ENCODE assay signal across 13 cellular contexts in the genomic region with DNA sequence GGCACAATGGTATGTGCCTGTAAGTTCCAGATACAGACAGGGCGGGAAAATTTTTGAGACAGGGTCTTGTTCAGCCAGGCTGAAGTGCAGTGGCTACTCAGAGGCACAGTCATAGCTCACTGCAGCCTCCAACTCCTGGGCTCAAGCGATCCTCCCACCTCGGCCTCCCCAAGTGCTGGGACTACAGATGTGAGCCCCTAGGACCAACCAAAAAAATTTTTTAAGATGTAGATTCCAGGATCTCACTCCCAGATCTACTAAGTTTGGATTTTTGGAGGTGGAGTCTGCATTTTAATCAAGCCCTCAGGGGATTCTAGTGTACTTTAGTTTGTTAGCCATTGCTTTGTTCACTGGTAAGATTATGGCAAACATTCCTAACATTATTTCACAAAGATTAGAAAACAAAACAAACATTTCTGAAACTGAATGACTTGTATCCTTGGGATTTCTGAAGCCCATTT. TPM values are rescaled to one million over a fixed set of nuclear protein-coding genes. Genes with fewer than 3 reads are reported as not detected.
DNase-seq lines count a peak whose midpoint lies in the region; ATAC-seq and TF ChIP-seq lines count a peak whose summit lies in the region.
"Had no signal": no experiment of that assay in that cellular context is flagged by ENCODE, and none has a peak within 500 bp of the region (broad histone marks: within the 10 kb centered on the region; RNA-seq: fewer than 3 reads in every experiment).

No MANE protein-coding gene starts in this region.

- POLR2A ChIA-PET in Caco-2 (lab: Charles Lee) = no interaction called here

- ATAC-seq in RWPE2 (ENCODE audit: low read depth) = 0 out of 3 replicates have a peak, but pooled peaks have one; percentile 11

- no peaks in the 10 kb centered on the region for H3K4me1 Mint-ChIP-seq in Caco-2 (ENCODE audit: low read depth, unreplicated experiment)

- H3K4me1 ChIP-seq in Caco-2 = peaks cover 44% of the 10 kb centered on the region
- peaks cover 51% of the 10 kb centered on the region for H3K4me1 ChIP-seq in RWPE2 (ENCODE audit: insufficient read depth, poor library complexity, severe bottlenecking)
- H3K4me1 ChIP-seq in osteoblast (ENCODE audit: insufficient read depth, low read length) = peaks cover 21% of the 10 kb centered on the region

- H3K27ac Mint-ChIP-seq in Caco-2 (ENCODE audit: unreplicated experiment) = peak overlapping the region; percentile 74

- peak overlapping the region; percentile 5 for H3K4me2 ChIP-seq in osteoblast (ENCODE audit: insufficient read depth, low read length)

- CTCF ChIA-PET in Caco-2 (lab: Charles Lee) = no interaction called here

- no peaks in the 10 kb centered on the region for H3K79me2 ChIP-seq in osteoblast (ENCODE audit: insufficient read depth, low read length)

- H3K27ac ChIP-seq in RWPE2 (ENCODE audit: poor library complexity, severe bottlenecking) = peak overlapping the region; percentile 79
- peak overlapping the region; percentile 51 for H3K27ac ChIP-seq in osteoblast (ENCODE audit: low read depth, low read length)
- H3K27ac ChIP-seq: vagina had no signal

- no peak overlapping the region for H2AFZ ChIP-seq in osteoblast (ENCODE audit: low read length)

- H3K27me3 ChIP-seq in Caco-2 (replicated peaks; ENCODE audit: control insufficient read depth, insufficient read depth, low read length) (no peaks in the 10 kb centered on the region), RWPE2 (ENCODE audit: insufficient read depth, poor library complexity, severe bottlenecking) (no peaks in the 10 kb centered on the region), osteoblast (ENCODE audit: insufficient read depth, low read length) (no peaks in the 10 kb centered on the region)
- H3K27me3 ChIP-seq: BE2C, vagina had no signal

- H3K4me3 Mint-ChIP-seq in Caco-2 (ENCODE audit: unreplicated experiment) = peak overlapping the region; percentile 48

- DNase-seq in Caco-2 = peak in 1 of 2 experiments; percentile 57
- no peak for DNase-seq in RWPE2 (ENCODE audit: low spot score)
- peak; percentile 49 for DNase-seq in fibroblast of gingiva (ENCODE audit: low read depth)
- no peak for DNase-seq in osteoblast (ENCODE audit: insufficient read length, low spot score, missing footprints)
- no peak for DNase-seq in NCI-H2081 (lab: John Stamatoyannopoulos, UW)
- DNase-seq in 8988T = no peak
- no peak for DNase-seq in stimulated activated CD4-positive, alpha-beta T cell treated with anti-CD3 and anti-CD28 coated beads, Interleukin-2, amount 100 ng/mL, for 48 hours
- no peak for DNase-seq in NK-92 (lab: John Stamatoyannopoulos, UW; ENCODE audit: unreplicated experiment)
- DNase-seq: activated CD8-positive, alpha-beta memory T cell treated with anti-CD3 and anti-CD28 coated beads, Interleukin-2, amount 50 U/mL, for 4 hours; BE2C; GDM1; MM.1S had no signal

- no peak for TF ChIP-seq CTCF in Caco-2 (IDR thresholded peaks at IDR 0.05; ENCODE audit: insufficient read depth in 1 of 2, low read depth in 1 of 2, low read length in 1 of 2, severe bottlenecking in 1 of 2, unreplicated experiment in 1 of 2)
- no peak for TF ChIP-seq CTCF in RWPE2 (IDR thresholded peaks at IDR 0.05; ENCODE audit: poor library complexity, severe bottlenecking)
- no peak for TF ChIP-seq CTCF in osteoblast (IDR thresholded peaks at IDR 0.05; ENCODE audit: extremely low read depth, low read depth, low read length)

- H3K36me3 Mint-ChIP-seq in Caco-2 (ENCODE audit: insufficient read depth, unreplicated experiment) = peaks cover 2% of the 10 kb centered on the region

- no peaks in the 10 kb centered on the region for H3K9me3 ChIP-seq in Caco-2
- H3K9me3 ChIP-seq in RWPE2 (ENCODE audit: severe bottlenecking) = no peaks in the 10 kb centered on the region
- no peaks in the 10 kb centered on the region for H3K9me3 ChIP-seq in osteoblast (ENCODE audit: low read depth, low read length)
- H3K9me3 ChIP-seq: BE2C, vagina had no signal

- intact Hi-C loops in Caco-2 (cut with micrococcal nuclease; ENCODE audit: unreplicated experiment) = loop anchor here (10.0 kb wide), 1 partner anchor 195 kb away; no protein-coding TSS in a partner anchor

- H3K36me3 ChIP-seq in Caco-2 (ENCODE audit: control insufficient read depth, insufficient read depth, low read length) = no peaks in the 10 kb centered on the region
- H3K36me3 ChIP-seq in RWPE2 (ENCODE audit: low read depth) = no peaks in the 10 kb centered on the region
- H3K36me3 ChIP-seq in osteoblast (ENCODE audit: insufficient read depth, low read length) = no peaks in the 10 kb centered on the region
- H3K36me3 ChIP-seq: BE2C, vagina had no signal

- no peaks in the 10 kb centered on the region for H3K9me3 Mint-ChIP-seq in Caco-2 (ENCODE audit: unreplicated experiment)

- no peaks in the 10 kb centered on the region for H4K20me1 ChIP-seq in osteoblast (ENCODE audit: insufficient read depth, low read length)

- BruUV-seq in Caco-2 (replicated peaks; lab: Mats Ljungman, UMichigan) = no TSS peak

- H3K27me3 Mint-ChIP-seq in Caco-2 (ENCODE audit: insufficient read depth, unreplicated experiment) = no peaks in the 10 kb centered on the region

- H3K4me3 ChIP-seq in Caco-2 (ENCODE audit: low read depth, low read length) = no peak overlapping the region
- no peak overlapping the region for H3K4me3 ChIP-seq in RWPE2 (ENCODE audit: severe bottlenecking)
- H3K4me3 ChIP-seq in osteoblast (ENCODE audit: insufficient read depth, low read length) = no peak overlapping the region
- H3K4me3 ChIP-seq: vagina had no signal

RNA-seq across cellular contexts. Expression of a gene that starts 2.7 kb away (rescaled TPM):
- total RNA-seq in Caco-2 (2022) (5.8 and 6.1 TPM in 2 replicates), osteoblast (not detected in 2 replicates)

RNA-seq across cellular contexts. Expression of a gene that starts 36.4 kb away (rescaled TPM):
- total RNA-seq in Caco-2 (2022) = 52.4 and 53.5 TPM in 2 replicates
- 24.6 and 27.7 TPM in 2 replicates for total RNA-seq in osteoblast

RNA-seq across cellular contexts. Expression of a gene that starts 50.8 kb away (rescaled TPM):
- total RNA-seq in Caco-2 (2022) (39.0 and 39.4 TPM in 2 replicates), osteoblast (10.5 and 11.8 TPM in 2 replicates)
